ENCODE assay signal across 19 cellular contexts in genomic region chr5:167726641-167727040, GRCh38.
DNase-seq lines count a peak whose midpoint lies in the region; FAIRE-seq and TF ChIP-seq lines count a peak whose summit lies in the region.
"Had no signal": no experiment of that assay in that cellular context is flagged by ENCODE, and none has a peak within 500 bp of the region (broad histone marks: within the 10 kb centered on the region; RNA-seq: fewer than 3 reads in every experiment).

No MANE protein-coding gene starts in this region.

- no peak overlapping the region for H2AFZ ChIP-seq in H1 (ENCODE audit: low read length)

- H2BK20ac ChIP-seq in H1 (ENCODE audit: low read length): no peak overlapping the region

- H4K5ac ChIP-seq in H1 (ENCODE audit: insufficient read length, low read depth, low read length) (no peak overlapping the region), mesendoderm (ENCODE audit: low read length) (no peak overlapping the region)

- no peak overlapping the region for H3K4me3 ChIP-seq in H7 (ENCODE audit: insufficient read depth, low read depth, low read length)
- H3K4me3 ChIP-seq in H1 (ENCODE audit: extremely low read depth in 1 of 4, insufficient read depth in 2 of 4, low read depth in 3 of 4, low read length in 4 of 4): no peak overlapping the region
- no peak overlapping the region for H3K4me3 ChIP-seq in mesendoderm (ENCODE audit: low read length)
- H3K4me3 ChIP-seq: K562 had no signal

- H3K9ac ChIP-seq in H1 (replicated peaks in 1 of 4; ENCODE audit: extremely low read depth in 1 of 4, low read depth in 3 of 4, low read length in 3 of 4) (no peak overlapping the region), mesendoderm (ENCODE audit: low read length) (no peak overlapping the region)

- no peak overlapping the region for H2BK120ac ChIP-seq in H1 (replicated peaks; ENCODE audit: low read depth, low read length)
- H2BK120ac ChIP-seq in mesendoderm (ENCODE audit: low read depth, low read length): no peak overlapping the region

- WGBS in H1 (ENCODE audit: extremely low coverage in 1 of 2, insufficient coverage in 1 of 2, insufficient read length in 1 of 2, insufficient replicate concordance in 2 of 2, low coverage in 1 of 2, low lambda C conversion rate in 2 of 2, missing lambda C conversion rate in 1 of 2), 2 experiments: 49% methylated on average over 2 of the region's 2 CpGs; no CpG with 5 or more reads in 1 of the 2 experiments
- WGBS in mesendoderm (ENCODE audit: extremely low coverage, insufficient coverage, low lambda C conversion rate): no CpG with 5 or more reads among the region's 2 CpGs

- H2BK12ac ChIP-seq in H1 (ENCODE audit: low read depth, low read length): no peak overlapping the region

- H3K4me2 ChIP-seq in H1 (ENCODE audit: insufficient read depth in 1 of 2, low read depth in 2 of 2, low read length in 2 of 2) (peak overlapping the region in 1 of 2 experiments; percentile 11; a peak in 2 of 4 replicates), mesendoderm (ENCODE audit: low read length) (no peak overlapping the region)

- no peak for TF ChIP-seq POLR2A in H1 (IDR thresholded peaks at IDR 0.05; ENCODE audit: control extremely low read depth in 1 of 2, low read depth in 2 of 2, low read length in 2 of 2)

- H4K8ac ChIP-seq in H1 (ENCODE audit: extremely low read depth, insufficient read depth, low read length): no peak overlapping the region
- no peak overlapping the region for H4K8ac ChIP-seq in mesendoderm (ENCODE audit: low read depth, low read length)

- H4K20me1 ChIP-seq in H1 (replicated peaks in 1 of 2; ENCODE audit: control insufficient read depth in 1 of 2, insufficient read depth in 2 of 2, low read length in 2 of 2): no peaks in the 10 kb centered on the region

- no peak overlapping the region for H4K91ac ChIP-seq in H1 (replicated peaks; ENCODE audit: insufficient read length, low read length)

- TF ChIP-seq CTCF in H1 (IDR thresholded peaks at IDR 0.05; ENCODE audit: control extremely low read depth in 1 of 3, insufficient read depth in 1 of 3, low read depth in 1 of 3, low read length in 3 of 3): no peak

- peak; percentile 7 for DNase-seq in EH (ENCODE audit: low read depth)
- DNase-seq in H7: peak; percentile 16
- DNase-seq in H1 (ENCODE audit: low read depth in 1 of 2, low spot score in 2 of 2): no peak
- peak; percentile 37 for DNase-seq in mesendoderm
- no peak for DNase-seq in central memory CD4-positive, alpha-beta T cell
- DNase-seq in NCI-H1092 (lab: John Stamatoyannopoulos, UW): no peak
- DNase-seq in effector CD8-positive, alpha-beta T cell (lab: John Stamatoyannopoulos, UW): no peak
- DNase-seq: AML-193; Caco-2; CD4-positive, alpha-beta T cell; GF-D8; IMR-90 had no signal

- no peak overlapping the region for H3K18ac ChIP-seq in H1 (ENCODE audit: extremely low read depth, low read length)
- H3K18ac ChIP-seq in mesendoderm (ENCODE audit: low read length): no peak overlapping the region

- H3K27me3 ChIP-seq in H7 (ENCODE audit: control insufficient read depth, insufficient read depth, low read length) (no peaks in the 10 kb centered on the region), H1 (replicated peaks in 1 of 4; ENCODE audit: control insufficient read depth in 3 of 4, extremely low read depth in 1 of 4, insufficient read depth in 3 of 4, low read length in 3 of 4) (no peaks in the 10 kb centered on the region), mesendoderm (ENCODE audit: insufficient read depth, low read length, poor library complexity) (no peaks in the 10 kb centered on the region)

- H3K36me3 ChIP-seq in H7 (replicated peaks; ENCODE audit: control insufficient read depth, insufficient read depth, low read length): no peaks in the 10 kb centered on the region
- H3K36me3 ChIP-seq in H1 (ENCODE audit: control insufficient read depth in 2 of 4, insufficient read depth in 4 of 4, low read length in 3 of 4): no peaks in the 10 kb centered on the region
- no peaks in the 10 kb centered on the region for H3K36me3 ChIP-seq in mesendoderm (ENCODE audit: control insufficient read depth, insufficient read depth, low read length)

- TF ChIP-seq RAD21 in H1 (IDR thresholded peaks at IDR 0.05 in 1 of 2, conservative IDR thresholded peaks at IDR 0.05 in 1 of 2; ENCODE audit: low read depth in 2 of 2, low read length in 2 of 2): no peak; a peak in 1 of 4 replicates

- FAIRE-seq in H1 (lab: Jason Lieb, UNC): no peak
- FAIRE-seq: D721Med, GM12891, GM18507, H54, HTR-8/SVneo, K562 had no signal

- H2BK5ac ChIP-seq in H1 (ENCODE audit: low read depth, low read length) (no peak overlapping the region), mesendoderm (ENCODE audit: low read length) (no peak overlapping the region)

- POLR2A ChIA-PET in H1 (lab: Charles Lee; ENCODE audit: partially characterized antibody): interaction anchor here (1.7 kb wide), 1 partner anchor 13 kb away, joined by 5 read pairs; no protein-coding TSS in a partner anchor

- H3K23ac ChIP-seq in H1 (ENCODE audit: insufficient read length) (no peak overlapping the region), mesendoderm (ENCODE audit: low read length) (no peak overlapping the region)

- H3K79me1 ChIP-seq in H1 (ENCODE audit: low read depth, low read length) (no peaks in the 10 kb centered on the region), mesendoderm (ENCODE audit: low read length) (no peaks in the 10 kb centered on the region)

- no peaks in the 10 kb centered on the region for H3K23me2 ChIP-seq in H1 (ENCODE audit: low read depth, low read length)

- H3K79me2 ChIP-seq in H1 (ENCODE audit: control insufficient read depth in 1 of 2, insufficient read depth in 2 of 2, low read length in 2 of 2): no peaks in the 10 kb centered on the region
- no peaks in the 10 kb centered on the region for H3K79me2 ChIP-seq in mesendoderm (ENCODE audit: control insufficient read depth, insufficient read depth, low read length)

- H2AK5ac ChIP-seq in H1 (ENCODE audit: low read depth, low read length) (0 out of 2 replicates have a peak overlapping the region, but pooled peaks have one; percentile 33), mesendoderm (ENCODE audit: low read length) (no peak overlapping the region)

- H2BK15ac ChIP-seq in H1 (ENCODE audit: low read length) (no peak overlapping the region), mesendoderm (replicated peaks; ENCODE audit: low read depth) (no peak overlapping the region)

- H3K9me3 ChIP-seq in H1 (ENCODE audit: insufficient read depth in 2 of 2, low read depth in 1 of 2, low read length in 1 of 2): no peaks in the 10 kb centered on the region; a peak in 1 of 4 replicates
- H3K9me3 ChIP-seq: Caco-2 had no signal

- no peak for TF ChIP-seq EP300 in H1 (IDR thresholded peaks at IDR 0.05; ENCODE audit: borderline replicate concordance in 1 of 2, low read depth in 2 of 2, low read length in 2 of 2)

- H3K4ac ChIP-seq in H1 (replicated peaks; ENCODE audit: insufficient read length, low read depth, low read length) (no peak overlapping the region), mesendoderm (ENCODE audit: low read depth, low read length) (no peak overlapping the region)

- no peak overlapping the region for H3K56ac ChIP-seq in H1 (replicated peaks; ENCODE audit: insufficient read length, low read depth, low read length)
- no peak overlapping the region for H3K56ac ChIP-seq in mesendoderm (ENCODE audit: low read length)

- H3K27ac ChIP-seq in H1 (ENCODE audit: low read depth, low read length) (no peak overlapping the region), mesendoderm (ENCODE audit: low read depth, low read length) (no peak overlapping the region)
- H3K27ac ChIP-seq: C4-2B had no signal

- CTCF ChIA-PET in H1 (lab: Charles Lee; ENCODE audit: partially characterized antibody): interaction anchor here (0.8 to 1.7 kb wide), 7 partner anchors 17 to 321 kb away, joined by 3 to 8 read pairs (median 5); no protein-coding TSS in a partner anchor

- no peak overlapping the region for H3K14ac ChIP-seq in H1 (ENCODE audit: insufficient read length)

- H3K4me1 ChIP-seq in H1 (replicated peaks in 1 of 4; ENCODE audit: control insufficient read depth in 3 of 4, insufficient read depth in 4 of 4, low read length in 3 of 4) (peaks cover 0 to 15% (median 6%) of the 10 kb centered on the region in 4 experiments; a peak in 3 of 7 replicates), mesendoderm (ENCODE audit: control insufficient read depth, low read depth, low read length) (no peaks in the 10 kb centered on the region)

TF ChIP-seq in H1, 55 proteins besides CTCF, POLR2A, EP300 and RAD21 (continues in another document):
- TF ChIP-seq KDM1A (IDR thresholded peaks at IDR 0.05; ENCODE audit: borderline replicate concordance, low read length) (no peak), CREB1 (IDR thresholded peaks at IDR 0.05) (no peak), POLR2AphosphoS5 (IDR thresholded peaks at IDR 0.05; ENCODE audit: low read depth, low read length) (no peak), SP2 (IDR thresholded peaks at IDR 0.05; ENCODE audit: low read length) (no peak), CTBP2 (IDR thresholded peaks at IDR 0.05; ENCODE audit: borderline replicate concordance, insufficient read depth, insufficient read length, low read length) (no peak), E2F6 (IDR thresholded peaks at IDR 0.05) (no peak), GABPA (IDR thresholded peaks at IDR 0.05; ENCODE audit: borderline replicate concordance, insufficient read depth, low read length) (no peak), HDAC6 (IDR thresholded peaks at IDR 0.05; ENCODE audit: low read depth, low read length) (no peak), ATF3 (IDR thresholded peaks at IDR 0.05; ENCODE audit: insufficient read depth, low read depth, low read length) (no peak), SUZ12 (IDR thresholded peaks at IDR 0.05; ENCODE audit: low read length) (no peak), NRF1 (IDR thresholded peaks at IDR 0.05; ENCODE audit: low read depth, low read length) (no peak), YY1 (IDR thresholded peaks at IDR 0.05; ENCODE audit: low read depth, low read length) (0 out of 2 replicates have a peak, but pooled peaks have one; percentile 16)

Comparison
In these comparisons a context has a peak if more than half of its experiments do, and no peak if none do; other contexts are left out.
1. DNase-seq: peak in EH (single experiment), H7 (single experiment) and mesendoderm (single experiment); none in H1 (0 of 2), central memory CD4-positive, alpha-beta T cell (single experiment), NCI-H1092 (single experiment) and effector CD8-positive, alpha-beta T cell (single experiment).